ENCODE assay signal across 8 cellular contexts in the genomic region with DNA sequence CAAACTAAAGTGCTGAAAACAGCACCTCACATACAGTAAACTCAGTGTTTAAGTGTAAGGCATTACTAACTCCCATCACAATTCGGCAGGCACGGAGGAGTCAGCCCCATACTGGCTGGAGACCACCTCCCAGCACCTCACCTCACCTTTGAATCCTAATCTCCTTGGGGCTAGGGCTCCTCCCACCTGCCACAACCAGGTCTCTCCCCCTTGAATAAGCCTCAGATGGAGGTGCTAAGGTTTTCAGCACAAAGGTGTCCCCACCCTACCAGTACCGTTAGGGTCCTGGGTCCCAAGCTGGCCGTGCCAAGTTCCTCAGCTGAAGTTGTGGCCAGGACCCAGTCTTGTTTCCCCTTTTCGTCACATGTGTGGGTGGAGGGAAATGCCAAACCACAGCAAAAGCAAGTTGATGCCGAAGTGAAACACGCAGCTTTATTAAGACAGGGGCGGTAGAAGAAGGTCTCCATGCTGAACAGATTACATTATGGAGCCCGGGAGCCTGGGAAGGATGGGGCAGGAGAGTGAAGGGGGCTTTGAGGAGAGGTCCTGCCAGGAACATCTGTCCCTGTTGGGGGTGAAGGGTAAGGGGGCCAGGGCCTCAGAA. TPM values are rescaled to one million over a fixed set of nuclear protein-coding genes. Genes with fewer than 3 reads are reported as not detected.
A peak's percentile ranks its signal among the peaks of the same experiment; 100 is the strongest.
DNase-seq lines count a peak whose midpoint lies in the region; ATAC-seq and TF ChIP-seq lines count a peak whose summit lies in the region.

A gene with protein sequence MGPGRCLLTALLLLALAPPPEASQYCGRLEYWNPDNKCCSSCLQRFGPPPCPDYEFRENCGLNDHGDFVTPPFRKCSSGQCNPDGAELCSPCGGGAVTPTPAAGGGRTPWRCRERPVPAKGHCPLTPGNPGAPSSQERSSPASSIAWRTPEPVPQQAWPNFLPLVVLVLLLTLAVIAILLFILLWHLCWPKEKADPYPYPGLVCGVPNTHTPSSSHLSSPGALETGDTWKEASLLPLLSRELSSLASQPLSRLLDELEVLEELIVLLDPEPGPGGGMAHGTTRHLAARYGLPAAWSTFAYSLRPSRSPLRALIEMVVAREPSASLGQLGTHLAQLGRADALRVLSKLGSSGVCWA (minus strand): TSS at position 332 of the 604 bp plus-strand sequence. CDS start 1,272 bp downstream, outside the sequence.

- peaks cover 50% of the 10 kb centered on the region for H3K4me1 Mint-ChIP-seq in CD14-positive monocyte

- TF ChIP-seq CTCF in CD14-positive monocyte (IDR thresholded peaks at IDR 0.05), result no peak

- ATAC-seq in left lobe of liver (no peak), HG02852 (IDR thresholded peaks at IDR 0.05; ENCODE audit: unreplicated experiment) (no peak), GM19395 (IDR thresholded peaks at IDR 0.05; ENCODE audit: unreplicated experiment) (no peak)

- intact Hi-C loops in CD14-positive monocyte (cut with micrococcal nuclease), result loop anchor here (5.0 to 10.0 kb wide), 8 partner anchors 35 to 1593 kb away; partner anchors contain the start of genes ARHGAP33 (in 1 of the 2), CAPNS1 (in 1 of the 2), COX6B1 (in 1 of the 2) and ETV2 (in 1 of the 2)

- H3K9me3 Mint-ChIP-seq in CD14-positive monocyte, result no peaks in the 10 kb centered on the region

- H3K27ac Mint-ChIP-seq in CD14-positive monocyte, result peak within 1 kb of the TSS; percentile 96 to 98 (median 97)

- peak; percentile 76 for DNase-seq in CD14-positive monocyte (ENCODE audit: low spot score)
- DNase-seq in MV-4-11 (lab: John Stamatoyannopoulos, UW), result peak; percentile 93
- peak; percentile 64 for DNase-seq in activated T-cell treated with anti-CD3 and anti-CD28 coated beads for 4 hours
- DNase-seq in left lobe of liver (ENCODE audit: low spot score), result no peak
- DNase-seq in stimulated activated CD8-positive, alpha-beta memory T cell treated with anti-CD3 and anti-CD28 coated beads, Interleukin-12 subunit alpha, Interleukin-12 subunit beta, amount 100 ng/mL, for 1 hour (ENCODE audit: low read depth), result peak; percentile 47
- no peak for DNase-seq in NCI-H510A treated with DMSO at 0.1 percent for 48 hours (lab: John Stamatoyannopoulos, UW)

- peak within 1 kb of the TSS; percentile 90 to 96 for H3K4me3 Mint-ChIP-seq in CD14-positive monocyte

- H3K27me3 Mint-ChIP-seq in CD14-positive monocyte (ENCODE audit: low read depth in 3 of 3), result no peaks in the 10 kb centered on the region

- peaks cover 21 to 33% of the 10 kb centered on the region in 2 donors for H3K36me3 Mint-ChIP-seq in CD14-positive monocyte

RNA-seq across cellular contexts. Expression of the gene that starts here (rescaled TPM):
- 100 to 1,000 TPM; 119 to 144 TPM for polyA plus RNA-seq in CD14-positive monocyte
- total RNA-seq in left lobe of liver, result 30.8 TPM

Comparison
In these comparisons a context has a peak if more than half of its experiments do, and no peak if none do; other contexts are left out.
1. DNase-seq: peak in CD14-positive monocyte (single experiment), MV-4-11 (single experiment), activated T-cell treated with anti-CD3 and anti-CD28 coated beads for 4 hours (single experiment) and stimulated activated CD8-positive, alpha-beta memory T cell treated with anti-CD3 and anti-CD28 coated beads, Interleukin-12 subunit alpha, Interleukin-12 subunit beta, amount 100 ng/mL, for 1 hour (single experiment); none in left lobe of liver (single experiment) and NCI-H510A treated with DMSO at 0.1 percent for 48 hours (single experiment).